1 cellular context compared by ENCODE assay signal in genomic region chr10:100163704-100164621, GRCh38.
A peak's percentile ranks its signal among the peaks of the same experiment; 100 is the strongest.
TF ChIP-seq lines count a peak whose summit lies in the region.

No MANE protein-coding gene starts in this region.

TF ChIP-seq in K562, 482 proteins besides CTCF, POLR2A, EP300 and RAD21:
- TF ChIP-seq, protein P1, sequence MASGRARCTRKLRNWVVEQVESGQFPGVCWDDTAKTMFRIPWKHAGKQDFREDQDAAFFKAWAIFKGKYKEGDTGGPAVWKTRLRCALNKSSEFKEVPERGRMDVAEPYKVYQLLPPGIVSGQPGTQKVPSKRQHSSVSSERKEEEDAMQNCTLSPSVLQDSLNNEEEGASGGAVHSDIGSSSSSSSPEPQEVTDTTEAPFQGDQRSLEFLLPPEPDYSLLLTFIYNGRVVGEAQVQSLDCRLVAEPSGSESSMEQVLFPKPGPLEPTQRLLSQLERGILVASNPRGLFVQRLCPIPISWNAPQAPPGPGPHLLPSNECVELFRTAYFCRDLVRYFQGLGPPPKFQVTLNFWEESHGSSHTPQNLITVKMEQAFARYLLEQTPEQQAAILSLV (tag; IDR thresholded peaks at IDR 0.05), result no peak
- TF ChIP-seq ZNF707 (CRISPR knock-in tag; conservative IDR thresholded peaks at IDR 0.05) (no peak), ZBTB9 (CRISPR knock-in tag; IDR thresholded peaks at IDR 0.05) (no peak), NCOA2 (IDR thresholded peaks at IDR 0.05; ENCODE audit: partially characterized antibody in 2 of 2) (no peak), KLF10 (CRISPR knock-in tag; IDR thresholded peaks at IDR 0.05) (no peak), RNF219 (CRISPR knock-in tag; IDR thresholded peaks at IDR 0.05) (no peak), CHD1 (IDR thresholded peaks at IDR 0.05; ENCODE audit: low read length) (no peak), CEBPG (CRISPR knock-in tag; IDR thresholded peaks at IDR 0.05) (no peak), CEBPG (tag; conservative IDR thresholded peaks at IDR 0.05 in 1 of 2, IDR thresholded peaks at IDR 0.05 in 1 of 2) (peak; percentile 41 to 77; a peak in 2 of 4 replicates), SMAD3 (CRISPR knock-in tag; conservative IDR thresholded peaks at IDR 0.05) (no peak), HMG20A (CRISPR knock-in tag; conservative IDR thresholded peaks at IDR 0.05) (no peak), CEBPB (tag; IDR thresholded peaks at IDR 0.05) (0 out of 2 replicates have a peak, but pooled peaks have one; percentile 25), MAFG (tag; conservative IDR thresholded peaks at IDR 0.05) (no peak)
- TF ChIP-seq, protein P2, sequence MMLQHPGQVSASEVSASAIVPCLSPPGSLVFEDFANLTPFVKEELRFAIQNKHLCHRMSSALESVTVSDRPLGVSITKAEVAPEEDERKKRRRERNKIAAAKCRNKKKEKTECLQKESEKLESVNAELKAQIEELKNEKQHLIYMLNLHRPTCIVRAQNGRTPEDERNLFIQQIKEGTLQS (IDR thresholded peaks at IDR 0.05), result peak; percentile 58; the same call in 1 of the 2 replicates
- TF ChIP-seq, protein P2 (CRISPR knock-in tag; conservative IDR thresholded peaks at IDR 0.05), result no peak
- TF ChIP-seq, protein P3, sequence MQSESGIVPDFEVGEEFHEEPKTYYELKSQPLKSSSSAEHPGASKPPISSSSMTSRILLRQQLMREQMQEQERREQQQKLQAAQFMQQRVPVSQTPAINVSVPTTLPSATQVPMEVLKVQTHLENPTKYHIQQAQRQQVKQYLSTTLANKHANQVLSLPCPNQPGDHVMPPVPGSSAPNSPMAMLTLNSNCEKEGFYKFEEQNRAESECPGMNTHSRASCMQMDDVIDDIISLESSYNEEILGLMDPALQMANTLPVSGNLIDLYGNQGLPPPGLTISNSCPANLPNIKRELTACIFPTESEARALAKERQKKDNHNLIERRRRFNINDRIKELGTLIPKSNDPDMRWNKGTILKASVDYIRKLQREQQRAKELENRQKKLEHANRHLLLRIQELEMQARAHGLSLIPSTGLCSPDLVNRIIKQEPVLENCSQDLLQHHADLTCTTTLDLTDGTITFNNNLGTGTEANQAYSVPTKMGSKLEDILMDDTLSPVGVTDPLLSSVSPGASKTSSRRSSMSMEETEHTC (IDR thresholded peaks at IDR 0.05), result no peak
